8 cellular contexts compared by ENCODE assay signal in genomic region chr2:108215794-108216211, GRCh38. TPM values are rescaled to one million over a fixed set of nuclear protein-coding genes. Genes with fewer than 3 reads are reported as not detected.
DNase-seq lines count a peak whose midpoint lies in the region; ATAC-seq and TF ChIP-seq lines count a peak whose summit lies in the region.

No MANE protein-coding gene starts in this region.

- in situ Hi-C loops in IMR-90 (cut with MboI; ENCODE audit: low sequenced_read_pairs): no loop called here

- no peak overlapping the region for H3K14ac ChIP-seq in IMR-90 (replicated peaks; ENCODE audit: low read depth, low read length)

- H3K4me2 ChIP-seq in IMR-90 (ENCODE audit: low read depth, low read length): 0 out of 2 replicates have a peak overlapping the region, but pooled peaks have one; percentile 44

- no CpG with 5 or more reads among the region's 3 CpGs for whole genome bisulfite sequencing in IMR-90 (ENCODE audit: extremely low coverage in 2 of 2, insufficient read length in 1 of 2), 2 experiments

- no peak overlapping the region for H3K23ac ChIP-seq in IMR-90 (ENCODE audit: low read depth, low read length)

- H3K4me3 ChIP-seq in IMR-90 (ENCODE audit: insufficient read depth, low read depth, low read length) (no peak overlapping the region), uterus (no peak overlapping the region)

- H3K4me1 ChIP-seq in IMR-90 (ENCODE audit: control insufficient read depth, insufficient read depth, low read length) (no peaks in the 10 kb centered on the region), uterus (no peaks in the 10 kb centered on the region)

- H3K36me3 ChIP-seq in IMR-90 (ENCODE audit: control insufficient read depth, insufficient read depth, low read length) (no peaks in the 10 kb centered on the region), uterus (no peaks in the 10 kb centered on the region)

- no peak overlapping the region for H3K18ac ChIP-seq in IMR-90 (ENCODE audit: low read depth, low read length)

- H3K27me3 Mint-ChIP-seq in mesothelial cell of epicardium (ENCODE audit: low read depth): no peaks in the 10 kb centered on the region

- TF ChIP-seq POLR2A in IMR-90 (IDR thresholded peaks at IDR 0.05; ENCODE audit: low read depth, low read length) (no peak), uterus (IDR thresholded peaks at IDR 0.05) (no peak)

- H4K20me1 ChIP-seq in IMR-90 (ENCODE audit: insufficient read depth, low read length): no peaks in the 10 kb centered on the region

- H2AFZ ChIP-seq in IMR-90 (replicated peaks; ENCODE audit: low read length, poor library complexity): peak overlapping the region; percentile 86

- no TSS peak for BruUV-seq in IMR-90 (replicated peaks; lab: Mats Ljungman, UMichigan)

- no peak overlapping the region for H3K27ac ChIP-seq in IMR-90 (ENCODE audit: insufficient read depth, low read length)
- no peak overlapping the region for H3K27ac ChIP-seq in uterus

- no peaks in the 10 kb centered on the region for H3K4me1 Mint-ChIP-seq in mesothelial cell of epicardium

- CTCF ChIA-PET in IMR-90 (lab: Yijun Ruan, JAX): interaction anchor here (0.6 to 1.4 kb wide), 3 partner anchors 15 to 368 kb away, joined by 3 to 4 read pairs (median 4); no protein-coding TSS in a partner anchor

- ATAC-seq in IMR-90 (ENCODE audit: low read depth) (peak; percentile 71), HG03469 (IDR thresholded peaks at IDR 0.05; ENCODE audit: unreplicated experiment) (no peak)

- H3K56ac ChIP-seq in IMR-90 (ENCODE audit: extremely low read depth, insufficient read depth, low read length): no peak overlapping the region

- H2BK120ac ChIP-seq in IMR-90 (ENCODE audit: low read depth, low read length): 0 out of 2 replicates have a peak overlapping the region, but pooled peaks have one; percentile 32

- no peak overlapping the region for H3K9ac ChIP-seq in IMR-90 (ENCODE audit: low read depth, low read length)

- H3K9me3 ChIP-seq in IMR-90 (ENCODE audit: control insufficient read depth, insufficient read depth, low read length) (no peaks in the 10 kb centered on the region), uterus (no peaks in the 10 kb centered on the region)

- TF ChIP-seq CTCF in IMR-90 (conservative IDR thresholded peaks at IDR 0.05; ENCODE audit: low read depth, low read length): peak; percentile 58
- no peak for TF ChIP-seq CTCF in mesothelial cell of epicardium (IDR thresholded peaks at IDR 0.05; ENCODE audit: unreplicated experiment)
- TF ChIP-seq CTCF in uterus (IDR thresholded peaks at IDR 0.05): no peak

- H2AK9ac ChIP-seq in IMR-90 (replicated peaks; ENCODE audit: low read depth, low read length, poor library complexity): peak overlapping the region; percentile 78

- H2AK5ac ChIP-seq in IMR-90 (ENCODE audit: low read depth, low read length): no peak overlapping the region

- peaks cover 14% of the 10 kb centered on the region for H3K9me3 Mint-ChIP-seq in mesothelial cell of epicardium

- no peaks in the 10 kb centered on the region for H3K79me1 ChIP-seq in IMR-90 (ENCODE audit: low read depth in 1 of 2, low read length in 2 of 2)

- H3K4ac ChIP-seq in IMR-90 (ENCODE audit: low read depth, low read length): no peak overlapping the region

- TF ChIP-seq RAD21 in IMR-90 (IDR thresholded peaks at IDR 0.05; ENCODE audit: low read length): peak; percentile 68

- no peaks in the 10 kb centered on the region for H3K9me1 ChIP-seq in IMR-90 (ENCODE audit: insufficient read depth, low read length)

- POLR2A ChIA-PET in IMR-90 (lab: Charles Lee; ENCODE audit: unreplicated experiment): no interaction called here

- no peaks in the 10 kb centered on the region for H3K27me3 ChIP-seq in IMR-90 (ENCODE audit: control insufficient read depth, insufficient read depth, low read length)
- no peaks in the 10 kb centered on the region for H3K27me3 ChIP-seq in uterus

- no peak overlapping the region; the same call in 1 of the 2 replicates for H4K91ac ChIP-seq in IMR-90 (ENCODE audit: insufficient read depth, low read depth, low read length)

- peak overlapping the region; percentile 51; a peak in 1 of 4 replicates for H4K8ac ChIP-seq in IMR-90 (ENCODE audit: low read depth in 2 of 2, low read length in 2 of 2)

- H3K4me3 Mint-ChIP-seq in mesothelial cell of epicardium: no peak overlapping the region

- H2BK15ac ChIP-seq in IMR-90 (ENCODE audit: low read depth, low read length): peak overlapping the region; percentile 39; the same call in 1 of the 3 replicates

- intact Hi-C loops in IMR-90 (cut with micrococcal nuclease) (loop anchor here (2.0 to 5.0 kb wide), 3 partner anchors 136 to 369 kb away; partner anchors contain the start of gene GCC2), uterus (cut with DNase I; ENCODE audit: low total_unique reads) (no loop called here)

- H3K27ac Mint-ChIP-seq in mesothelial cell of epicardium: no peak overlapping the region

- H2BK20ac ChIP-seq in IMR-90 (ENCODE audit: low read depth, low read length): no peak overlapping the region

- no peaks in the 10 kb centered on the region for H3K36me3 Mint-ChIP-seq in mesothelial cell of epicardium

- no peak overlapping the region for H2BK5ac ChIP-seq in IMR-90 (ENCODE audit: low read depth, low read length, poor library complexity, severe bottlenecking)

- H4K5ac ChIP-seq in IMR-90 (ENCODE audit: low read depth, low read length): no peak overlapping the region

- DNase-seq in EL: peak; percentile 68
- peak; percentile 51 for DNase-seq in IMR-90
- DNase-seq in SW480 (ENCODE audit: low spot score): peak; percentile 61
- peak; percentile 41 for DNase-seq in iPS-NIHi7 (ENCODE audit: extremely low spot score)
- DNase-seq in mesothelial cell of epicardium (ENCODE audit: low spot score in 2 of 2, unreplicated experiment in 2 of 2): no peak
- DNase-seq in uterus: no peak
- DNase-seq in T-helper 9 cell: no peak

- dilution Hi-C loops in IMR-90 (cut with HindIII; ENCODE audit: low sequenced_read_pairs, unreplicated experiment): no loop called here

TF ChIP-seq in IMR-90, 13 proteins besides CTCF, POLR2A, EP300 and RAD21:
- TF ChIP-seq BHLHE40 (IDR thresholded peaks at IDR 0.05; ENCODE audit: low read depth, low read length) (no peak), MAFK (IDR thresholded peaks at IDR 0.05; ENCODE audit: low read depth, low read length) (no peak), CHD1 (IDR thresholded peaks at IDR 0.05; ENCODE audit: low read depth, low read length) (no peak), SMC3 (IDR thresholded peaks at IDR 0.05; ENCODE audit: low read depth, low read length) (peak; percentile 63)
TF ChIP-seq in IMR-90: peak in this region for 1.

RNA-seq across cellular contexts. Expression of gene SULT1C3, which starts 24.0 kb away (rescaled TPM):
- total RNA-seq in IMR-90 (2012; rRNA removed) (not detected in 2 replicates), mesothelial cell of epicardium (not detected in 3 replicates), uterus (not detected)
- not detected in 2 replicates for polyA plus RNA-seq in IMR-90 (2012; rRNA removed)
- polyA plus RNA-seq in IMR-90 (2012; cell fraction: cytosol; rRNA removed): not detected in 2 replicates
- polyA plus RNA-seq in IMR-90 (2012; cell fraction: nucleus; rRNA removed; ENCODE audit: low replicate concordance): not detected in 2 replicates

Comparison
In these comparisons a context has a peak if more than half of its experiments do, and no peak if none do; other contexts are left out.
1. DNase-seq: peak in EL (single experiment), IMR-90 (single experiment), SW480 (single experiment) and iPS-NIHi7 (single experiment); none in mesothelial cell of epicardium (0 of 2), uterus (0 of 2) and T-helper 9 cell (single experiment).